1 cellular context compared by ENCODE assay signal in the genomic region with DNA sequence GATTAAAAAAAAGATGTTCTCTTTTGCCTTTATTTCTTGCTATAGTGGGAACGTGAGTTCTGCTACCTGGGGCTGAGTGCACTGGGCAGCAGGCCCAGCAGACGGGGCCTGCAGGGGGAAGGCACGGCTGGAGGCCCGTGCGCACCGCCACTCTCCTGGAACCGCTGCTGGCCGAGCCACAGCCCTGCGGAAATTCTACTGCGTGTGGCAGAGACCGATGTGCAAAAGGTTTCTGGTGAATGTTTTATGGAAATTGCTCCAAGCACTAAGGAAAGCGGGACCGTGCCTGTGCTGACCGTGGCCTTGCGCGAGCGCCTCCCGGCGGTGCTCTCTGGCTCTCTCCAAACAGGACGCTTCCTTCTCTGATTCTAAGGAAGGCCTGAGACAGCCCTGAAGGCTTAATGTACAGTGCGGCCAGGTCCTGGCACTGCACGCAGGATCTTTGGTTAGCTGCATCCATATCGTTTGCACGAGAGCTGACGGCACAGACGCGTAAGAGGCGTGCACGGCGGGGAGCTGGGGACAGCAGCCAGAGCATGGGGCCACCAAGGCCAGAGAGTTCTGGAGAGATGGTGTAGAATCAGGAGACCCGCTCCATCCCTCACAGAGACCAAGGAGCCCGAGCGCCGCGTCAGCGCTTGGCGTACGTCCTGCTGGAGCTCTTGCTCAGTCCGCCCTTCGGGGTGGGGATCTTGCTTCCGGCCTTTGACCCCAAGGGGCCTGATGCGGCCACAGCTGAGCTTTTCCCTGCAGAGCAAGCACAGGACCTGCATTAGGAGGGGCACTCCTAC.
TF ChIP-seq lines count a peak whose summit lies in the region.

No MANE protein-coding gene starts in this region.

TF ChIP-seq in endothelial cell of umbilical vein, 7 proteins besides CTCF, POLR2A, EP300 and RAD21:
- TF ChIP-seq JUN (IDR thresholded peaks at IDR 0.05; ENCODE audit: borderline replicate concordance, insufficient read depth, insufficient read length, low read depth), result no peak
- no peak for TF ChIP-seq GATA2 (IDR thresholded peaks at IDR 0.05; ENCODE audit: insufficient read depth, insufficient read length, low read depth, low read length)
- TF ChIP-seq, protein P1, sequence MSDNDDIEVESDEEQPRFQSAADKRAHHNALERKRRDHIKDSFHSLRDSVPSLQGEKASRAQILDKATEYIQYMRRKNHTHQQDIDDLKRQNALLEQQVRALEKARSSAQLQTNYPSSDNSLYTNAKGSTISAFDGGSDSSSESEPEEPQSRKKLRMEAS (IDR thresholded peaks at IDR 0.05; ENCODE audit: insufficient read depth, insufficient read length), result no peak
- no peak for TF ChIP-seq FOS (IDR thresholded peaks at IDR 0.05; ENCODE audit: borderline replicate concordance, insufficient read depth, low read length)
TF ChIP-seq in endothelial cell of umbilical vein: peak in this region for 0.
